22 cellular contexts compared by ENCODE assay signal in the genomic region with DNA sequence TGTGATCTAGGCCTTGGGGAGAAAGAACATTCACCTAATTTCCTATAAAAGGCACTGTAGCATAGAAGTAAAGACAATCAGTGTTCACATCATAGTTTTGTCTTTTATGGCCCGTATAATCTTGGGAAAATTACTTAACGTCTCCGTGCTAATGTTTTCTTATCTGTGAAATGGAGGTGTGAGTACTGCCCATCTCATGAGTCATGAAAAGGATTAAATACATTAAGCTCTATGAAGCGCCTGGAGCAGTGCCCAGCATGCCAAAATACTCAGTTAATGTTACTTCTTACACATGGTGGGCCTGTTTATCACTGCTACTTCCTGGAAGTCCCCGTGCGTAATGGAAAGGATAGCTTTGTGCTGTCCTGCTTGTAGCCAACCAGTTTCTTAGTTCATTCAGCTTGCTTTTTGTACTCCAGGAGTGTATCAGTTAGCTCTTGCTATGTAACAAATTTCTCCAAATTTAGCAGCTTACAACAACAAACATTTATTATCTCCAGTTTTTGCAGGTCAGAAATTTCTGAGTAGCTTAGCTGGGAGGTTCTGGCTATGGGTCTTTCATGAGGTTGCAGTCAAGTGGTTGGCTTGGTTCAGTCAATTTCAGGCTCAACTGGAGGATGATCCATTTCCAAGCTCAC.
A peak's percentile ranks its signal among the peaks of the same experiment; 100 is the strongest.
DNase-seq lines count a peak whose midpoint lies in the region; ATAC-seq, FAIRE-seq and TF ChIP-seq lines count a peak whose summit lies in the region.
"Had no signal": no experiment of that assay in that cellular context is flagged by ENCODE, and none has a peak within 500 bp of the region (broad histone marks: within the 10 kb centered on the region; RNA-seq: fewer than 3 reads in every experiment).

No MANE protein-coding gene starts in this region.

- H3K4me1 ChIP-seq in mucosa of rectum (ENCODE audit: control insufficient read depth in 2 of 2, insufficient read depth in 2 of 2, low read length in 2 of 2) (peaks cover 12 to 25% of the 10 kb centered on the region in 2 donors), gastroesophageal sphincter (no peaks in the 10 kb centered on the region)

- TF ChIP-seq POLR2A in gastroesophageal sphincter (IDR thresholded peaks at IDR 0.05), result no peak

- DNase-seq in Daoy (ENCODE audit: low read depth) (peak; percentile 78), RPMI7951 (ENCODE audit: low read depth) (peak; percentile 81), fibroblast of pulmonary artery (ENCODE audit: low read depth) (peak; percentile 6), COLO829 (ENCODE audit: low spot score) (no peak), GM19238 (ENCODE audit: insufficient read length, low spot score) (no peak), frontal cortex (ENCODE audit: low spot score in 2 of 2) (no peak)
- DNase-seq: amniotic stem cell; CD4-positive, CD25-positive, alpha-beta regulatory T cell; DMS53; effector memory CD4-positive, alpha-beta T cell; left ventricle myocardium superior; NCI-H2029 treated with DMSO at 0.1 percent for 48 hours; NCI-H524 treated with DMSO at 0.1 percent for 48 hours; retina; SIG-M5 had no signal

- TF ChIP-seq EP300 in gastroesophageal sphincter (IDR thresholded peaks at IDR 0.05), result no peak

- no peak for FAIRE-seq in frontal cortex (lab: Jason Lieb, UNC)
- FAIRE-seq: GM12891, K562 had no signal

- 67 to 85% methylated on average over 6 of the region's 6 CpGs for WGBS in gastroesophageal sphincter (ENCODE audit: low coverage in 1 of 2), 2 donors

- no peaks in the 10 kb centered on the region for H3K9me3 ChIP-seq in mucosa of rectum (ENCODE audit: control insufficient read depth in 2 of 2, low read length in 2 of 2)
- H3K9me3 ChIP-seq in gastroesophageal sphincter, result peaks cover 0 to 13% (median 0%) of the 10 kb centered on the region in 3 donors

- H3K27ac ChIP-seq in mucosa of rectum (ENCODE audit: low read depth in 2 of 2, low read length in 2 of 2) (peak overlapping the region; percentile 61 to 69), gastroesophageal sphincter (no peak overlapping the region)
- H3K27ac ChIP-seq: HL-60 had no signal

- no peak for TF ChIP-seq CTCF in fibroblast of pulmonary artery (IDR thresholded peaks at IDR 0.05; ENCODE audit: low read length, missing control alignments)
- TF ChIP-seq CTCF in gastroesophageal sphincter (IDR thresholded peaks at IDR 0.05), result no peak

- H3K4me3 ChIP-seq in fibroblast of pulmonary artery (replicated peaks; ENCODE audit: low read depth, low read length) (no peak overlapping the region), mucosa of rectum (ENCODE audit: low read length in 2 of 2) (no peak overlapping the region), gastroesophageal sphincter (no peak overlapping the region)
- H3K4me3 ChIP-seq: K562 had no signal

- no peak overlapping the region for H3K9ac ChIP-seq in mucosa of rectum (ENCODE audit: low read depth in 1 of 2, low read length in 2 of 2)

- ATAC-seq in gastroesophageal sphincter, result no peak
- ATAC-seq: HCT116; K562; left ventricle myocardium superior; stimulated activated memory B cell treated with anti-CD40 and anti-IgM and Interleukin-4, amounts not matched to agents 10 μg/mL and 1 μg/mL and 100 μg/mL, for 72 hours had no signal

- H3K36me3 ChIP-seq in mucosa of rectum (ENCODE audit: control insufficient read depth in 2 of 2, insufficient read depth in 2 of 2, low read length in 2 of 2) (no peaks in the 10 kb centered on the region), gastroesophageal sphincter (no peaks in the 10 kb centered on the region)

- no peaks in the 10 kb centered on the region for H3K27me3 ChIP-seq in mucosa of rectum (ENCODE audit: control insufficient read depth in 2 of 2, insufficient read depth in 2 of 2, low read length in 2 of 2)
- H3K27me3 ChIP-seq in gastroesophageal sphincter, result no peaks in the 10 kb centered on the region

Comparison
In these comparisons a context has a peak if more than half of its experiments do, and no peak if none do; other contexts are left out.
1. DNase-seq: peak in Daoy (single experiment), RPMI7951 (single experiment) and fibroblast of pulmonary artery (single experiment); none in COLO829 (single experiment), GM19238 (single experiment) and frontal cortex (0 of 2).
2. H3K27ac ChIP-seq: peak in mucosa of rectum (2 of 2); none in gastroesophageal sphincter (0 of 4).